ENCODE assay signal across 8 cellular contexts in the genomic region with DNA sequence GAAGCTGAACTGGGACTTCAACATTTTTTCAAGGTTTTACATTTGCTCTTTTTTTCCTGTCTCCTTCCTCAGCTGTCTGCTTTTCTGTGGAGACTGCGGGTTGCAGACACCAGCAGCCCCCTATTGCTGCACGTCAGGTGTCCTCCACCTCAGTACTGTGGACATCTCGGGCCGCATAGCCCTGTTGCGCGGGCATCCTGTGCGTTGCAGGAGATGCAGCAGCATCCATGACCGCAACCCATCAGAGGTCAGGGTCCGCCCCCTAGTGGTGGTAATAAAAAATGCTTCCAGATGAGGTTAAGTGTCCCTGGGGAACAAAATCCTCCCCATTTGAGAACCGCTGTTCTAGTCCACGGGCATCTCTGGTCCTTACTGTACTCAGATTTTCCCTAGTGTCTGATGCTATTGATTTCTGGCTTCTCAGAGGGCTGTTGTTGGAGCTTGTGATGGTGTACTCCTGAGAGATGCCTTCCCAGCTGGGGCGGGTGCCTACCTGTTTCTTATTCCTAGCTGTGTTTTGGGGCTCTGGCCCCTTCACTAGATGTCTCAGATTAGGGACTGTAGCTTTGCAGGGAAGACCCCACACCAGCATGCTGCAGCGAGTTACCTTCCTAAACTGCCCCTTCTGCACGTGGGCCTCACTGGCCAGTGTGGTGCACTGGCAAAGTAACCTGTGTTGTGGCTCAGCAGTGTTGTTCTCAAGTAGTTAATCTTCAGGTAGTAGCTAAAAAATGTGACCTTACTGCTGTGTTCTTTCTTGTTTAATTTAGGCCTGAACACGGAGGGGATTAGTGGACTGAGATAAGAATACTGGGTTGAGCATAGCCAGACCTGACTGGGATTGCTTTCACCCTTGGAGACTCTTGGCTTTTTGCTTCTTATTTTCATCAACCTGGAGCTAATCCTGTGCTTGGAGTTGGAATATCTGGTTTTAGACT. TPM values are rescaled to one million over a fixed set of nuclear protein-coding genes. Genes with fewer than 3 reads are reported as not detected.
A peak's percentile ranks its signal among the peaks of the same experiment; 100 is the strongest.
DNase-seq lines count a peak whose midpoint lies in the region; ATAC-seq, FAIRE-seq and TF ChIP-seq lines count a peak whose summit lies in the region.

No MANE protein-coding gene starts in this region.

- intact Hi-C loops in endothelial cell of umbilical vein (cut with micrococcal nuclease) = loop anchor here (1.0 to 2.0 kb wide), 5 partner anchors 29 to 151 kb away; a partner anchor contains a TSS

- H3K4me3 ChIP-seq in BLaER1 treated with 17β-estradiol and CSF1 and Interleukin-3, amounts not matched to agents 10 nM and 100 nM = no peak overlapping the region
- H3K4me3 ChIP-seq in HL-60 (replicated peaks; ENCODE audit: insufficient read depth, low read length) (no peak overlapping the region), endothelial cell of umbilical vein (replicated peaks in 1 of 3; ENCODE audit: insufficient read depth in 1 of 3, low read depth in 1 of 3, low read length in 3 of 3) (no peak overlapping the region)

- H3K4me2 ChIP-seq in BLaER1 treated with 17β-estradiol and CSF1 and Interleukin-3, amounts not matched to agents 10 nM and 100 nM = peak overlapping the region in 9 of 11 experiments; percentile 0 to 42 (median 27); a peak in 12 of 22 replicates
- H3K4me2 ChIP-seq in endothelial cell of umbilical vein (ENCODE audit: insufficient read depth, low read length) = no peak overlapping the region

- H3K79me2 ChIP-seq in endothelial cell of umbilical vein (ENCODE audit: control insufficient read depth, insufficient read depth, low read length) = peaks cover 95% of the 10 kb centered on the region

- H3K27me3 ChIP-seq in BLaER1 treated with 17β-estradiol and CSF1 and Interleukin-3, amounts not matched to agents 10 nM and 100 nM = no peaks in the 10 kb centered on the region
- H3K27me3 ChIP-seq in HL-60 (ENCODE audit: insufficient read depth, poor library complexity, severe bottlenecking) (no peaks in the 10 kb centered on the region), endothelial cell of umbilical vein (ENCODE audit: control insufficient read depth in 2 of 2, insufficient read depth in 2 of 2, low read length in 2 of 2) (no peaks in the 10 kb centered on the region)

- POLR2A ChIA-PET in endothelial cell of umbilical vein (lab: Charles Lee) = no interaction called here

- H3K27ac ChIP-seq in BLaER1 treated with 17β-estradiol and CSF1 and Interleukin-3, amounts not matched to agents 10 nM and 100 nM = 0 out of 22 replicates have a peak overlapping the region, but pooled peaks of 1 of the 11 experiments have one; percentile 40
- no peak overlapping the region for H3K27ac ChIP-seq in HL-60 (replicated peaks)
- H3K27ac ChIP-seq in endothelial cell of umbilical vein (ENCODE audit: insufficient read depth, low read depth, low read length) = no peak overlapping the region

- FAIRE-seq in endothelial cell of umbilical vein (lab: Jason Lieb, UNC) = peak; percentile 79

- dilution Hi-C loops in endothelial cell of umbilical vein (cut with MboI; ENCODE audit: extremely low pct_ligation_motif_present, low sequenced_read_pairs) = no loop called here

- DNase-seq in HL-60 (ENCODE audit: low read depth in 1 of 2, low spot score in 1 of 2) = peak; percentile 57 to 80
- DNase-seq in NOMO-1 treated with dmso at 0.1 percent for 144 hours (lab: John Stamatoyannopoulos, UW; ENCODE audit: unreplicated experiment) = peak; percentile 25
- peak; percentile 27 for DNase-seq in activated CD8-positive, alpha-beta memory T cell treated with anti-CD3 and anti-CD28 coated beads, Interleukin-2, amount 50 U/mL, for 1 hour (ENCODE audit: extremely low read depth)
- peak; percentile 74 for DNase-seq in endothelial cell of umbilical vein (ENCODE audit: low read depth, low spot score)
- DNase-seq in myocyte (ENCODE audit: low read depth) = peak; percentile 82
- DNase-seq in stimulated activated CD8-positive, alpha-beta memory T cell treated with anti-CD3 and anti-CD28 coated beads, Interleukin-4, amount 100 ng/mL, for 48 hours = peak; percentile 78

- H3K9me1 ChIP-seq in endothelial cell of umbilical vein (replicated peaks; ENCODE audit: control insufficient read depth, extremely low read depth, insufficient read depth, low read length) = no peaks in the 10 kb centered on the region

- BruUV-seq in endothelial cell of umbilical vein (replicated peaks; lab: Mats Ljungman, UMichigan) = no TSS peak

- no peaks in the 10 kb centered on the region for H3K9me3 ChIP-seq in BLaER1 treated with 17β-estradiol and CSF1 and Interleukin-3, amounts not matched to agents 10 nM and 100 nM (replicated peaks in 1 of 11)
- H3K9me3 ChIP-seq in endothelial cell of umbilical vein (replicated peaks; ENCODE audit: control insufficient read depth, insufficient read depth, low read length) = no peaks in the 10 kb centered on the region

- CTCF ChIA-PET in endothelial cell of umbilical vein (lab: Charles Lee) = interaction anchor here (0.5 to 5.7 kb wide), 23 partner anchors 10 to 152 kb away, joined by 3 to 43 read pairs (median 9); a partner anchor contains a TSS

- H4K20me1 ChIP-seq in BLaER1 treated with 17β-estradiol and CSF1 and Interleukin-3, amounts not matched to agents 10 nM and 100 nM = peaks cover 36 to 100% (median 97%) of the 10 kb centered on the region in 11 experiments; a peak in 21 of 22 replicates
- H4K20me1 ChIP-seq in endothelial cell of umbilical vein (replicated peaks; ENCODE audit: control insufficient read depth, extremely low read depth, insufficient read depth, low read length) = no peaks in the 10 kb centered on the region

- TF ChIP-seq CTCF in HL-60 (IDR thresholded peaks at IDR 0.05; ENCODE audit: insufficient read depth, low read length) (peak; percentile 80), endothelial cell of umbilical vein (IDR thresholded peaks at IDR 0.05; ENCODE audit: extremely low read depth in 1 of 2, insufficient read depth in 1 of 2, low read depth in 1 of 2, low read length in 2 of 2) (peak; percentile 79 to 94)

- no peak overlapping the region for H2AFZ ChIP-seq in endothelial cell of umbilical vein (ENCODE audit: low read depth, low read length)

- peak; percentile 95 for ATAC-seq in GM19351 (IDR thresholded peaks at IDR 0.05; ENCODE audit: unreplicated experiment)

- no peak for TF ChIP-seq POLR2A in endothelial cell of umbilical vein (IDR thresholded peaks at IDR 0.05; ENCODE audit: low read depth, low read length)

- H3K36me3 ChIP-seq in BLaER1 treated with 17β-estradiol and CSF1 and Interleukin-3, amounts not matched to agents 10 nM and 100 nM = peaks cover 37 to 68% (median 64%) of the 10 kb centered on the region in 11 experiments
- peaks cover 5 to 14% of the 10 kb centered on the region in 2 experiments for H3K36me3 ChIP-seq in endothelial cell of umbilical vein (ENCODE audit: control insufficient read depth in 2 of 2, extremely low read depth in 1 of 2, insufficient read depth in 2 of 2, low read length in 2 of 2)

- H3K9ac ChIP-seq in BLaER1 treated with 17β-estradiol and CSF1 and Interleukin-3, amounts not matched to agents 10 nM and 100 nM = no peak overlapping the region
- no peak overlapping the region for H3K9ac ChIP-seq in endothelial cell of umbilical vein (replicated peaks; ENCODE audit: extremely low read depth, insufficient read depth, low read length)

- H3K4me1 ChIP-seq in BLaER1 treated with 17β-estradiol and CSF1 and Interleukin-3, amounts not matched to agents 10 nM and 100 nM = peaks cover 7 to 44% (median 29%) of the 10 kb centered on the region in 10 experiments
- H3K4me1 ChIP-seq in endothelial cell of umbilical vein (ENCODE audit: control insufficient read depth, extremely low read depth, insufficient read depth, low read length) = peaks cover 5% of the 10 kb centered on the region

TF ChIP-seq in endothelial cell of umbilical vein, 7 proteins besides CTCF, POLR2A, EP300 and RAD21:
- TF ChIP-seq JUN (IDR thresholded peaks at IDR 0.05; ENCODE audit: borderline replicate concordance, insufficient read depth, insufficient read length, low read depth) (no peak), GATA2 (IDR thresholded peaks at IDR 0.05; ENCODE audit: insufficient read depth, insufficient read length, low read depth, low read length) (no peak), MYC (IDR thresholded peaks at IDR 0.05; ENCODE audit: low read depth, low read length) (no peak), FOS (IDR thresholded peaks at IDR 0.05; ENCODE audit: borderline replicate concordance, insufficient read depth, low read length) (no peak), POLR2AphosphoS5 (IDR thresholded peaks at IDR 0.05; ENCODE audit: insufficient read depth, low read depth, low read length) (no peak)
- TF ChIP-seq, protein P1, sequence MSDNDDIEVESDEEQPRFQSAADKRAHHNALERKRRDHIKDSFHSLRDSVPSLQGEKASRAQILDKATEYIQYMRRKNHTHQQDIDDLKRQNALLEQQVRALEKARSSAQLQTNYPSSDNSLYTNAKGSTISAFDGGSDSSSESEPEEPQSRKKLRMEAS (IDR thresholded peaks at IDR 0.05; ENCODE audit: insufficient read depth, insufficient read length) = no peak

RNA-seq across cellular contexts. Expression of a gene that starts 28.2 kb away (rescaled TPM):
- total RNA-seq in endothelial cell of umbilical vein (152 and 171 TPM in 2 replicates), myocyte (23.5 and 28.3 TPM in 2 replicates)
- 31.3 and 31.6 TPM in 2 replicates for polyA plus RNA-seq in endothelial cell of umbilical vein
- 41.5 and 42.1 TPM in 2 replicates for polyA plus RNA-seq in endothelial cell of umbilical vein (2011; cell fraction: cytosol; rRNA removed)
- 148 and 191 TPM in 2 replicates for polyA plus RNA-seq in endothelial cell of umbilical vein (2011; cell fraction: nucleus; rRNA removed)
- 40.1 and 68.6 TPM in 2 replicates for polyA plus RNA-seq in endothelial cell of umbilical vein (2012)
- polyA minus RNA-seq in endothelial cell of umbilical vein = 82.5 and 105 TPM in 2 replicates
- 49.8 TPM for polyA minus RNA-seq in endothelial cell of umbilical vein (2011; cell fraction: cytosol; rRNA and poly(A)+ RNA removed)
- polyA minus RNA-seq in endothelial cell of umbilical vein (2011; cell fraction: nucleus; rRNA and poly(A)+ RNA removed) = 89.9 and 115 TPM in 2 replicates
- polyA plus RNA-seq in myocyte (2012) = 22.9 TPM

RNA-seq across cellular contexts. Expression of a gene that starts 43.5 kb away (rescaled TPM):
- total RNA-seq in endothelial cell of umbilical vein (58.3 and 62.5 TPM in 2 replicates), myocyte (39.2 and 39.4 TPM in 2 replicates)
- polyA plus RNA-seq in endothelial cell of umbilical vein = 25.6 and 27.5 TPM in 2 replicates
- polyA plus RNA-seq in endothelial cell of umbilical vein (2011; cell fraction: cytosol; rRNA removed) = 18.1 and 21.1 TPM in 2 replicates
- 81.3 and 85.4 TPM in 2 replicates for polyA plus RNA-seq in endothelial cell of umbilical vein (2011; cell fraction: nucleus; rRNA removed)
- 32.8 and 33.2 TPM in 2 replicates for polyA plus RNA-seq in endothelial cell of umbilical vein (2012)
- polyA minus RNA-seq in endothelial cell of umbilical vein = 47.0 and 52.9 TPM in 2 replicates
- polyA minus RNA-seq in endothelial cell of umbilical vein (2011; cell fraction: cytosol; rRNA and poly(A)+ RNA removed) = 34.6 TPM
- polyA minus RNA-seq in endothelial cell of umbilical vein (2011; cell fraction: nucleus; rRNA and poly(A)+ RNA removed) = 34.4 and 38.8 TPM in 2 replicates
- polyA plus RNA-seq in myocyte (2012) = 21.3 TPM

Comparison
In these comparisons a context has a peak if more than half of its experiments do, and no peak if none do; other contexts are left out.
1. DNase-seq: peak in every context shown above with its lines; median percentile 82 in myocyte; 78 in stimulated activated CD8-positive, alpha-beta memory T cell treated with anti-CD3 and anti-CD28 coated beads, Interleukin-4, amount 100 ng/mL, for 48 hours; 74 in endothelial cell of umbilical vein; 68 in HL-60; 27 in activated CD8-positive, alpha-beta memory T cell treated with anti-CD3 and anti-CD28 coated beads, Interleukin-2, amount 50 U/mL, for 1 hour; 25 in NOMO-1 treated with dmso at 0.1 percent for 144 hours.